7 cellular contexts compared by ENCODE assay signal in the genomic region with DNA sequence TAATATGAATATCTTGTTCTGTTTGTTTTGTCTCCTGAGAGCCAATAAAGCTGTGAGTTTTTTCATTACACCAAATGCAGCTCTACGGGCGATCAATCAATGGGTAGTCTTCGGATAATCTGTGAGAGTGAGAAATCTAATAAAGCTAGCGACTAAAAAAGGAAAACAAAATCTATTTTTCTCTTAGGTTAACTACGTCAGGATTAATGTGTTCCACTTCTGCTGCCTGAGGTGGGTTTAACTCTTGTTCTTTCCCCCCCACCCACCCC.
DNase-seq lines count a peak whose midpoint lies in the region; ATAC-seq and TF ChIP-seq lines count a peak whose summit lies in the region.

No MANE protein-coding gene starts in this region.

- H3K4me2 ChIP-seq in H9 (ENCODE audit: insufficient read depth, insufficient read length, low read length): peak overlapping the region; percentile 51

- no peaks in the 10 kb centered on the region for H3K23me2 ChIP-seq in H9 (ENCODE audit: insufficient read length, low read depth, low read length, poor library complexity, severe bottlenecking)

- peak overlapping the region; percentile 80 to 82 for H3K4me3 Mint-ChIP-seq in H9

- no peak overlapping the region for H3K23ac ChIP-seq in H9 (ENCODE audit: insufficient read length, low read depth, low read length)

- H3K9me3 Mint-ChIP-seq in H9: no peaks in the 10 kb centered on the region

- H2BK12ac ChIP-seq in H9 (ENCODE audit: insufficient read length, low read depth, low read length): no peak overlapping the region

- peak overlapping the region in 2 of 3 experiments; percentile 28 to 96; a peak in 3 of 7 replicates for H3K27ac Mint-ChIP-seq in H9

- no peaks in the 10 kb centered on the region for H3K79me2 ChIP-seq in H9 (ENCODE audit: insufficient read depth, low read length)

- no peaks in the 10 kb centered on the region for H3K79me1 ChIP-seq in H9 (ENCODE audit: insufficient read depth, low read depth, low read length, poor library complexity, severe bottlenecking)

- H3K9me3 ChIP-seq in H9 (ENCODE audit: control insufficient read depth, low read depth, low read length): no peaks in the 10 kb centered on the region
- no peaks in the 10 kb centered on the region for H3K9me3 ChIP-seq in RWPE2 (ENCODE audit: severe bottlenecking)

- H2AK5ac ChIP-seq in H9 (ENCODE audit: insufficient read length, low read length): no peak overlapping the region

- in situ Hi-C loops in ACHN (cut with HindIII; ENCODE audit: low pct_ligation_motif_present, low pct_unique_long_range_greater_than_20kb, low sequenced_read_pairs): no loop called here

- ATAC-seq in RWPE2 (ENCODE audit: low read depth) (no peak), foreskin keratinocyte (no peak)

- H3K27me3 Mint-ChIP-seq in H9 (ENCODE audit: low read depth): peaks cover 28% of the 10 kb centered on the region

- H2AFZ ChIP-seq in H9 (ENCODE audit: low read length): no peak overlapping the region

- no peaks in the 10 kb centered on the region for H4K20me1 ChIP-seq in H9 (ENCODE audit: control insufficient read depth, insufficient read depth, insufficient read length)

- H3K9ac ChIP-seq in H9 (ENCODE audit: extremely low read depth, insufficient read length, low read length): peak overlapping the region; percentile 43

- H3K27me3 ChIP-seq in H9 (ENCODE audit: insufficient read depth, low read length) (no peaks in the 10 kb centered on the region), RWPE2 (ENCODE audit: insufficient read depth, poor library complexity, severe bottlenecking) (no peaks in the 10 kb centered on the region), foreskin keratinocyte (no peaks in the 10 kb centered on the region)

- H3K4me3 ChIP-seq in RWPE2 (ENCODE audit: severe bottlenecking): peak overlapping the region; percentile 49
- H3K4me3 ChIP-seq in skin epidermis: peak overlapping the region; percentile 33 to 48 (median 40)

- no peak overlapping the region for H2BK20ac ChIP-seq in H9 (ENCODE audit: low read depth, low read length, poor library complexity, severe bottlenecking)

- H4K5ac ChIP-seq in H9 (ENCODE audit: insufficient read length, low read depth, low read length): no peak overlapping the region

- H3K4me1 Mint-ChIP-seq in H9: peaks cover 38 to 40% of the 10 kb centered on the region in 2 experiments

- TF ChIP-seq CTCF in H9 (conservative IDR thresholded peaks at IDR 0.05) (no peak), RWPE2 (IDR thresholded peaks at IDR 0.05; ENCODE audit: poor library complexity, severe bottlenecking) (no peak), foreskin keratinocyte (conservative IDR thresholded peaks at IDR 0.05) (no peak)

- H3K18ac ChIP-seq in H9 (ENCODE audit: insufficient read length, low read depth, low read length): no peak overlapping the region

- H3K14ac ChIP-seq in H9 (ENCODE audit: insufficient read depth, low read length): no peak overlapping the region

- H4K91ac ChIP-seq in H9 (ENCODE audit: insufficient read length, low read depth, low read length): no peak overlapping the region

- peaks cover 4% of the 10 kb centered on the region; the same call in 1 of the 2 replicates for H3K36me3 ChIP-seq in RWPE2 (ENCODE audit: low read depth)

- H2BK120ac ChIP-seq in H9 (ENCODE audit: low read depth, low read length, poor library complexity, severe bottlenecking): no peak overlapping the region

- no peaks in the 10 kb centered on the region; a peak in 1 of 7 replicates for H3K36me3 Mint-ChIP-seq in H9 (ENCODE audit: insufficient read depth in 1 of 3, low read depth in 3 of 3)

- H3K27ac ChIP-seq in H9 (ENCODE audit: insufficient read length, low read depth, low read length) (no peak overlapping the region), RWPE2 (ENCODE audit: poor library complexity, severe bottlenecking) (peak overlapping the region; percentile 32), foreskin keratinocyte (peak overlapping the region; percentile 91), skin epidermis (peak overlapping the region in 17 of 21 experiments; percentile 45 to 87 (median 76))

- no peak overlapping the region for H2BK15ac ChIP-seq in H9 (ENCODE audit: low read depth, low read length)

- H3K4ac ChIP-seq in H9 (ENCODE audit: low read depth, low read length): no peak overlapping the region

- no peak overlapping the region for H2BK5ac ChIP-seq in H9 (ENCODE audit: insufficient read length, low read length)

- DNase-seq in H9: no peak
- DNase-seq in RWPE2 (ENCODE audit: low spot score): no peak
- DNase-seq in foreskin keratinocyte: no peak
- DNase-seq in NCI-H1092 treated with DMSO at 0.1 percent for 48 hours (lab: John Stamatoyannopoulos, UW): no peak
- DNase-seq in ACHN: no peak
- no peak for DNase-seq in epidermal melanocyte (ENCODE audit: insufficient read length, low spot score)

- WGBS in H9 (ENCODE audit: extremely low coverage, insufficient read length, low lambda C conversion rate): no CpG with 5 or more reads among the region's 5 CpGs

- H4K8ac ChIP-seq in H9 (replicated peaks; ENCODE audit: insufficient read length, low read depth, low read length): no peak overlapping the region

- H3T11ph ChIP-seq in H9 (ENCODE audit: low read length): no peak overlapping the region

- no peak overlapping the region for H3K56ac ChIP-seq in H9 (ENCODE audit: insufficient read length, low read depth, low read length)

- H3K4me1 ChIP-seq in H9 (ENCODE audit: insufficient read depth, low read length): peaks cover 10% of the 10 kb centered on the region; the same call in 1 of the 2 replicates
- peaks cover 5% of the 10 kb centered on the region for H3K4me1 ChIP-seq in RWPE2 (ENCODE audit: insufficient read depth, poor library complexity, severe bottlenecking)
- peaks cover 5% of the 10 kb centered on the region for H3K4me1 ChIP-seq in foreskin keratinocyte
